ENCODE assay signal across 14 cellular contexts in the genomic region with DNA sequence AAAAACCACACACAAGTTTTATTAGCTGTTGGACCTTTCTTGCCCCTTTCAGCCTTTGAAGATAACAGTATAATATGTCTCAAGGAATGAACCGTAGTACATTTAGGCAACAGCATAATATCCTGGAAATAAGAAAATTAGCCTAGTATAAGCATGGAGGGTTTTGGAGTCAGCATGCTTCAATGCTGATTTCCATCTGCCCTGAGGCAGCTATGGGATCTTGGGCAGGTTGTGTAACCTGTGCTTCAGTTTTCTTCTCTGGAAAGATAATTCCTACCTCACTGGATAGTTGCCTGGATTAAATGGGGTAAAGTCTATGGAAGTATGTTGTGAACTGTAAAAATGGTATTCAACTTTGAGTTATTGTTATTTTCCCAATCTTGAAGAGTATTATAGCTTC. TPM values are rescaled to one million over a fixed set of nuclear protein-coding genes. Genes with fewer than 3 reads are reported as not detected.
DNase-seq lines count a peak whose midpoint lies in the region; ATAC-seq lines count a peak whose summit lies in the region.
"Had no signal": no experiment of that assay in that cellular context is flagged by ENCODE, and none has a peak within 500 bp of the region (broad histone marks: within the 10 kb centered on the region; RNA-seq: fewer than 3 reads in every experiment).

No MANE protein-coding gene starts in this region.

- no peak overlapping the region for H3K18ac ChIP-seq in mesendoderm (ENCODE audit: low read length)

- H3K9me3 ChIP-seq in BLaER1 (no peaks in the 10 kb centered on the region), GM23248 (ENCODE audit: low read depth) (no peaks in the 10 kb centered on the region)
- H3K9me3 ChIP-seq: lower lobe of right lung, prostate gland had no signal

- H3K4ac ChIP-seq in mesendoderm (ENCODE audit: low read depth, low read length): no peak overlapping the region

- peak overlapping the region; percentile 81 for H3K4me3 ChIP-seq in BLaER1
- H3K4me3 ChIP-seq in GM23248: no peak overlapping the region; the same call in 1 of the 2 replicates
- H3K4me3 ChIP-seq in mesendoderm (ENCODE audit: low read length): no peak overlapping the region
- H3K4me3 ChIP-seq in H7 (ENCODE audit: insufficient read depth, low read depth, low read length): no peak overlapping the region

- H3K27me3 ChIP-seq in BLaER1 (no peaks in the 10 kb centered on the region), GM23248 (replicated peaks; ENCODE audit: insufficient read depth) (no peaks in the 10 kb centered on the region), mesendoderm (ENCODE audit: insufficient read depth, low read length, poor library complexity) (no peaks in the 10 kb centered on the region), H7 (ENCODE audit: control insufficient read depth, insufficient read depth, low read length) (no peaks in the 10 kb centered on the region)
- H3K27me3 ChIP-seq: brain microvascular endothelial cell had no signal

- H3F3A ChIP-seq in GM23248 (ENCODE audit: insufficient read depth): peaks cover 16% of the 10 kb centered on the region; the same call in 1 of the 2 replicates

- H3K4me2 ChIP-seq in BLaER1 (peak overlapping the region; percentile 93), GM23248 (ENCODE audit: unreplicated experiment) (no peak overlapping the region), mesendoderm (ENCODE audit: low read length) (no peak overlapping the region)

- peaks cover 6% of the 10 kb centered on the region for H3K79me1 ChIP-seq in mesendoderm (ENCODE audit: low read length)

- no peak overlapping the region for H3K56ac ChIP-seq in mesendoderm (ENCODE audit: low read length)

- no peak overlapping the region for H4K5ac ChIP-seq in mesendoderm (ENCODE audit: low read length)

- DNase-seq in GM23248: no peak
- peak; percentile 21 for DNase-seq in mesendoderm
- no peak for DNase-seq in effector CD4-positive, alpha-beta T cell
- no peak for DNase-seq in H7
- DNase-seq in NOMO-1 treated with dmso at 0.1 percent for 144 hours (lab: John Stamatoyannopoulos, UW; ENCODE audit: unreplicated experiment): no peak
- DNase-seq: brain microvascular endothelial cell; lower lobe of right lung; NCI-H1694; NCI-H82; stimulated activated CD4-positive, alpha-beta T cell treated with anti-CD3 and anti-CD28 coated beads, Interleukin-2, amount 100 ng/mL, for 24 hours; stimulated activated naive CD4-positive, alpha-beta T cell treated with Interleukin-2 at 50 U/mL for 16 hours had no signal

- peak overlapping the region; percentile 93 for H3K4me3 Mint-ChIP-seq in activated T-helper 17 cell treated with anti-CD3 and anti-CD28 coated beads, Interleukin-2, amount 50 U/mL, for 72 hours

- no peaks in the 10 kb centered on the region for H3K9me2 ChIP-seq in GM23248 (ENCODE audit: insufficient read depth)

- no peak overlapping the region for H2AFZ ChIP-seq in GM23248

- H3K23ac ChIP-seq in mesendoderm (ENCODE audit: low read length): no peak overlapping the region

- H3K9me3 Mint-ChIP-seq in activated T-helper 17 cell treated with anti-CD3 and anti-CD28 coated beads, Interleukin-2, amount 50 U/mL, for 72 hours: no peaks in the 10 kb centered on the region

- peaks cover 35% of the 10 kb centered on the region for H3K4me1 ChIP-seq in BLaER1
- H3K4me1 ChIP-seq in GM23248 (ENCODE audit: insufficient read depth): peaks cover 20% of the 10 kb centered on the region
- peaks cover 4% of the 10 kb centered on the region for H3K4me1 ChIP-seq in mesendoderm (ENCODE audit: control insufficient read depth, low read depth, low read length)
- H3K4me1 ChIP-seq: prostate gland had no signal

- no peak overlapping the region for H2BK5ac ChIP-seq in mesendoderm (ENCODE audit: low read length)

- in situ Hi-C loops in GM23248 (cut with MboI): no loop called here

- peaks cover 27% of the 10 kb centered on the region for H3K36me3 Mint-ChIP-seq in activated T-helper 17 cell treated with anti-CD3 and anti-CD28 coated beads, Interleukin-2, amount 50 U/mL, for 72 hours (ENCODE audit: low read depth)

- H3K36me3 ChIP-seq in BLaER1: peaks cover 47% of the 10 kb centered on the region
- peaks cover 5% of the 10 kb centered on the region; the same call in 1 of the 2 replicates for H3K36me3 ChIP-seq in GM23248 (ENCODE audit: low read depth)
- peaks cover 2% of the 10 kb centered on the region for H3K36me3 ChIP-seq in mesendoderm (ENCODE audit: control insufficient read depth, insufficient read depth, low read length)
- H3K36me3 ChIP-seq in H7 (replicated peaks; ENCODE audit: control insufficient read depth, insufficient read depth, low read length): peaks cover 6% of the 10 kb centered on the region

- H3K27ac Mint-ChIP-seq in activated T-helper 17 cell treated with anti-CD3 and anti-CD28 coated beads, Interleukin-2, amount 50 U/mL, for 72 hours: peak overlapping the region; percentile 97

- H3K27ac ChIP-seq in BLaER1 (0 out of 2 replicates have a peak overlapping the region, but pooled peaks have one; percentile 95), GM23248 (no peak overlapping the region), mesendoderm (ENCODE audit: low read depth, low read length) (no peak overlapping the region)
- H3K27ac ChIP-seq: brain microvascular endothelial cell had no signal

- peaks cover 9% of the 10 kb centered on the region for H3K4me1 Mint-ChIP-seq in activated T-helper 17 cell treated with anti-CD3 and anti-CD28 coated beads, Interleukin-2, amount 50 U/mL, for 72 hours

- H4K8ac ChIP-seq in mesendoderm (ENCODE audit: low read depth, low read length): no peak overlapping the region

- H4K20me1 ChIP-seq in BLaER1 (peaks cover 13% of the 10 kb centered on the region; the same call in 1 of the 2 replicates), GM23248 (ENCODE audit: insufficient read depth) (no peaks in the 10 kb centered on the region)

- H3K9ac ChIP-seq in BLaER1 (peak overlapping the region; percentile 96; the same call in 1 of the 2 replicates), GM23248 (0 out of 2 replicates have a peak overlapping the region, but pooled peaks have one; percentile 88), mesendoderm (ENCODE audit: low read length) (no peak overlapping the region)

- H3K27me3 Mint-ChIP-seq in activated T-helper 17 cell treated with anti-CD3 and anti-CD28 coated beads, Interleukin-2, amount 50 U/mL, for 72 hours: no peaks in the 10 kb centered on the region

- WGBS in GM23248 (ENCODE audit: low coverage in 1 of 2, low lambda C conversion rate in 2 of 2, missing lambda C conversion rate in 2 of 2), 2 experiments: 100% methylated on average over 1 of the region's 1 CpG
- no CpG with 5 or more reads among the region's 1 CpG for WGBS in mesendoderm (ENCODE audit: extremely low coverage, insufficient coverage, low lambda C conversion rate)

- peaks cover 25% of the 10 kb centered on the region for H3K79me2 ChIP-seq in GM23248 (ENCODE audit: insufficient read depth)
- peaks cover 10% of the 10 kb centered on the region for H3K79me2 ChIP-seq in mesendoderm (ENCODE audit: control insufficient read depth, insufficient read depth, low read length)

- no peak for ATAC-seq in activated T-helper 17 cell treated with anti-CD3 and anti-CD28 coated beads, Interleukin-2, amount 50 U/mL, for 72 hours (replicated peaks)
- ATAC-seq: lower lobe of right lung had no signal

- no peak overlapping the region for H2BK120ac ChIP-seq in mesendoderm (ENCODE audit: low read depth, low read length)

- no peak overlapping the region for H2BK15ac ChIP-seq in mesendoderm (replicated peaks; ENCODE audit: low read depth)

- H2AK5ac ChIP-seq in mesendoderm (ENCODE audit: low read length): no peak overlapping the region

RNA-seq across cellular contexts. Expression of a gene that starts 1.6 kb away (rescaled TPM):
- 65.8 and 70.3 TPM in 2 replicates for total RNA-seq in GM23248 (2014; rRNA removed; shearing (Covaris generic))
- 42.9 and 44.1 TPM in 2 replicates for polyA plus RNA-seq in GM23248 (2016; fragmentation: Nextera tagmentation; extraction: Ambion mirVana)
- 10 to 100 TPM; 48.8 to 93.8 TPM for total RNA-seq in activated T-helper 17 cell treated with anti-CD3 and anti-CD28 coated beads, Interleukin-2, amount 50 U/mL, for 72 hours
- 54.3 TPM for polyA plus RNA-seq in mesendoderm (2013, experiment 1 of 2)
- 54.2 TPM for polyA plus RNA-seq in mesendoderm (2013, experiment 2 of 2)
- 132 and 134 TPM in 2 replicates for total RNA-seq in H7 (2014; rRNA removed; shearing (Covaris generic))

RNA-seq across cellular contexts. Expression of a gene that starts 22.9 kb away (rescaled TPM):
- total RNA-seq in GM23248 (2014; rRNA removed; shearing (Covaris generic)): 29.5 and 31.5 TPM in 2 replicates
- 40.9 and 43.4 TPM in 2 replicates for polyA plus RNA-seq in GM23248 (2016; fragmentation: Nextera tagmentation; extraction: Ambion mirVana)
- total RNA-seq in activated T-helper 17 cell treated with anti-CD3 and anti-CD28 coated beads, Interleukin-2, amount 50 U/mL, for 72 hours: 100 to 1,000 TPM; 114 to 134 TPM
- polyA plus RNA-seq in mesendoderm (2013, experiment 1 of 2): 131 TPM
- 133 TPM for polyA plus RNA-seq in mesendoderm (2013, experiment 2 of 2)
- total RNA-seq in H7 (2014; rRNA removed; shearing (Covaris generic)): 81.0 and 111 TPM in 2 replicates
